Comparison of ENCODE assay signal across 12 cellular contexts in the genomic region with DNA sequence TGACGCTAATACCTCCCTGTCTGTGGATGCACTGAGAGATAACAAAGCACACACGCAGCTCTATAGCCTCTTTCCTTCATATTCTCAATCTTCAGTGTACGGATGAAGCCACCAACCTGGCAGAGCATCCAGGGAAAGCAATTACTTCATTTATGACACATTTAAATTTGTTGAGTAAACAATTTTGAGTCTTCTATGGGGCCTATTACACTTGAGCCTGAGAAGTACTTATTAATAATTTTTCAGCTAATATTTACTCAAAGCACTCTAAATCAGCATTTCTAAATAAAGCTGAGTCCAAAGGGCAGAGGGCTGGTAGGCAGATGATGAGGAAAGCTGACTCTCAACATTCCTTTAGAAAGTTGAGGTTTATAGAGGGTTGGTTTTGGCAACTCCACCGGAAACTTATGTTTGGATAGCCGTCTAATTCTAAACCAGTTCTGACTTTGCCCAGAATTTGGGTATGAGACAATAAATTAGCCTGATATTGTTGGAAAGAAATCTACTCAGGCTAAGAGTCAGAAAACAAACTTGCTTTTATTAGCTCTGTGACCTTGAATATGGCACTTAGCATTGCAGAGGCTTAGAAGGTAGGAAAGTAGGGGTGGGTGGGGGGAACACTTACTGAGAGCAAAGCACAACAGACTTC.
DNase-seq lines count a peak whose midpoint lies in the region; ATAC-seq and TF ChIP-seq lines count a peak whose summit lies in the region.
"Had no signal": no experiment of that assay in that cellular context is flagged by ENCODE, and none has a peak within 500 bp of the region (broad histone marks: within the 10 kb centered on the region; RNA-seq: fewer than 3 reads in every experiment).

No MANE protein-coding gene starts in this region.

- H3K27ac ChIP-seq in breast epithelium: no peak overlapping the region
- H3K27ac ChIP-seq in upper lobe of right lung: no peak overlapping the region

- no TSS peak for BruUV-seq in MCF 10A (replicated peaks; lab: Mats Ljungman, UMichigan)

- H3K36me3 ChIP-seq in breast epithelium (no peaks in the 10 kb centered on the region), upper lobe of right lung (no peaks in the 10 kb centered on the region)
- H3K36me3 ChIP-seq: HAP-1, heart right ventricle had no signal

- TF ChIP-seq CTCF in MCF 10A (IDR thresholded peaks at IDR 0.05; ENCODE audit: unreplicated experiment) (no peak), breast epithelium (IDR thresholded peaks at IDR 0.05) (no peak), upper lobe of right lung (IDR thresholded peaks at IDR 0.05) (no peak)

- no peaks in the 10 kb centered on the region for H3K36me3 Mint-ChIP-seq in MCF 10A (ENCODE audit: insufficient read depth, unreplicated experiment)

- peak; percentile 92 for ATAC-seq in upper lobe of right lung
- no peak for ATAC-seq in GM21529 (IDR thresholded peaks at IDR 0.05; ENCODE audit: unreplicated experiment)
- ATAC-seq: stimulated activated naive CD8-positive, alpha-beta T cell treated with anti-CD3 and anti-CD28 coated beads, Interleukin-15, Interleukin-2, amounts not matched to agents 100 U/mL and 50 U/mL, for 24 hours had no signal

- no peaks in the 10 kb centered on the region for H3K27me3 Mint-ChIP-seq in MCF 10A (ENCODE audit: insufficient read depth, unreplicated experiment)

- H3K27me3 ChIP-seq in breast epithelium (no peaks in the 10 kb centered on the region), upper lobe of right lung (no peaks in the 10 kb centered on the region)
- H3K27me3 ChIP-seq: heart right ventricle had no signal

- TF ChIP-seq POLR2A in breast epithelium (IDR thresholded peaks at IDR 0.05): no peak

- DNase-seq in MCF 10A (ENCODE audit: unreplicated experiment) (peak; percentile 71), breast epithelium (ENCODE audit: low spot score in 2 of 2) (no peak), astrocyte of the hippocampus (ENCODE audit: low read depth, low spot score) (peak; percentile 83), left kidney (ENCODE audit: low read depth, low spot score) (peak; percentile 37), upper lobe of right lung (no peak), HK-2 (ENCODE audit: unreplicated experiment) (no peak), GDM1 (lab: John Stamatoyannopoulos, UW) (no peak)
- DNase-seq: heart right ventricle; NCI-H2029; stimulated activated naive CD8-positive, alpha-beta T cell treated with anti-CD3 and anti-CD28 coated beads, Interleukin-15, Interleukin-2, amounts not matched to agents 100 U/mL and 50 U/mL, for 24 hours had no signal

- no peaks in the 10 kb centered on the region for H3K9me3 Mint-ChIP-seq in MCF 10A (ENCODE audit: unreplicated experiment)

- intact Hi-C loops in MCF 10A (cut with micrococcal nuclease): loop anchor here (10.0 kb wide), 1 partner anchor 636 kb away; no protein-coding TSS in a partner anchor
- intact Hi-C loops in breast epithelium (cut with DNase I; ENCODE audit: low total_unique reads): no loop called here
- intact Hi-C loops in upper lobe of right lung (cut with DNase I): no loop called here

- no peak overlapping the region for H3K4me3 Mint-ChIP-seq in MCF 10A (ENCODE audit: unreplicated experiment)

- no peak overlapping the region for H3K4me3 ChIP-seq in breast epithelium
- no peak overlapping the region for H3K4me3 ChIP-seq in upper lobe of right lung
- H3K4me3 ChIP-seq: HAP-1, heart right ventricle had no signal

- H3K9me3 ChIP-seq in breast epithelium (no peaks in the 10 kb centered on the region), upper lobe of right lung (no peaks in the 10 kb centered on the region)
- H3K9me3 ChIP-seq: HAP-1, heart right ventricle had no signal

- H3K27ac Mint-ChIP-seq in MCF 10A (ENCODE audit: low read depth, unreplicated experiment): no peak overlapping the region

- no peaks in the 10 kb centered on the region for H3K4me1 ChIP-seq in breast epithelium
- no peaks in the 10 kb centered on the region for H3K4me1 ChIP-seq in upper lobe of right lung
- H3K4me1 ChIP-seq: HAP-1 had no signal

- POLR2A ChIA-PET in MCF 10A (lab: Yijun Ruan, JAX): interaction anchor here (0.8 kb wide), 1 partner anchor 10 kb away, joined by 3 read pairs; no protein-coding TSS in a partner anchor

- peaks cover 6% of the 10 kb centered on the region for H3K4me1 Mint-ChIP-seq in MCF 10A (ENCODE audit: insufficient read depth, unreplicated experiment)

- CTCF ChIA-PET in MCF 10A (lab: Yijun Ruan, JAX): interaction anchor here (0.6 to 1.1 kb wide), 3 partner anchors 19 to 401 kb away, joined by 3 to 7 read pairs (median 3); no protein-coding TSS in a partner anchor

Comparison
In these comparisons a context has a peak if more than half of its experiments do, and no peak if none do; other contexts are left out.
1. DNase-seq: peak in MCF 10A (single experiment), astrocyte of the hippocampus (single experiment) and left kidney (single experiment); none in breast epithelium (0 of 2), upper lobe of right lung (single experiment), HK-2 (single experiment) and GDM1 (single experiment).